ENCODE assay signal across 33 cellular contexts in genomic region chr10:70465832-70466231, GRCh38. TPM values are rescaled to one million over a fixed set of nuclear protein-coding genes. Genes with fewer than 3 reads are reported as not detected.
"Had no signal": no experiment of that assay in that cellular context is flagged by ENCODE, and none has a peak within 500 bp of the region (broad histone marks: within the 10 kb centered on the region; RNA-seq: fewer than 3 reads in every experiment).

No MANE protein-coding gene starts in this region.

- FAIRE-seq: colon, endometrium, islet of Langerhans, keratinocyte had no signal

- H3K4me3 ChIP-seq: coronary artery, dorsolateral prefrontal cortex, esophagus squamous epithelium, gastrocnemius medialis, heart right ventricle, left lung, lower lobe of right lung, mucosa of descending colon had no signal

- H3K27ac ChIP-seq: coronary artery, dorsolateral prefrontal cortex, epithelial cell of prostate, esophagus squamous epithelium, gastrocnemius medialis, heart right ventricle, left lung, lower lobe of right lung had no signal

- H3K4me1 Mint-ChIP-seq: mesothelial cell of epicardium had no signal

- H3K27ac Mint-ChIP-seq: mesothelial cell of epicardium had no signal

- H3K27me3 ChIP-seq: dorsolateral prefrontal cortex, gastrocnemius medialis, heart right ventricle, left lung had no signal

- H3K9me3 ChIP-seq: esophagus squamous epithelium, gastrocnemius medialis, heart right ventricle, left lung, lower lobe of right lung, mucosa of descending colon had no signal

- H3K9me3 Mint-ChIP-seq: mesothelial cell of epicardium; naive B cell; naive thymus-derived CD8-positive, alpha-beta T cell had no signal

- DNase-seq: dermis blood vessel endothelial cell; dorsolateral prefrontal cortex; effector CD4-positive, alpha-beta T cell; effector memory CD4-positive, alpha-beta T cell; erythroblast; esophagus squamous epithelium; foreskin melanocyte; gastrocnemius medialis; glutamatergic neuron; head of caudate nucleus; heart right ventricle; hippocampal formation; left cardiac atrium; left lung; left ventricle myocardium superior; lower lobe of right lung; mesenchymal stem cell; mucosa of descending colon; naive B cell had no signal

- H3K36me3 ChIP-seq: esophagus squamous epithelium, gastrocnemius medialis, heart right ventricle, left lung, lower lobe of right lung had no signal

- ATAC-seq: esophagus mucosa; gastrocnemius medialis; heart right ventricle; left cardiac atrium; left lung; left ventricle myocardium superior; lower lobe of right lung; mucosa of descending colon; naive thymus-derived CD8-positive, alpha-beta T cell had no signal

- H3K36me3 Mint-ChIP-seq: mesothelial cell of epicardium; naive B cell; naive thymus-derived CD8-positive, alpha-beta T cell had no signal

- H3K4me3 Mint-ChIP-seq: mesothelial cell of epicardium; naive B cell; naive thymus-derived CD8-positive, alpha-beta T cell had no signal

RNA-seq across cellular contexts. Expression of gene PALD1, which starts 12.7 kb away (rescaled TPM):
- total RNA-seq: naive thymus-derived CD8-positive, alpha-beta T cell had no signal

RNA-seq across cellular contexts. Expression of gene NODAL, which starts 24.4 kb away (rescaled TPM):
- total RNA-seq: dermis blood vessel endothelial cell; esophagus squamous epithelium; gastrocnemius medialis; glomerular endothelial cell; left cardiac atrium; left lung; left ventricle myocardium superior; lower leg skin; lower lobe of right lung; lung microvascular endothelial cell; mesenteric fat pad; mesothelial cell of epicardium; mucosa of descending colon; myocyte; naive thymus-derived CD8-positive, alpha-beta T cell had no signal
- polyA plus RNA-seq: naive thymus-derived CD8-positive, alpha-beta T cell had no signal
